In the genomic region with DNA sequence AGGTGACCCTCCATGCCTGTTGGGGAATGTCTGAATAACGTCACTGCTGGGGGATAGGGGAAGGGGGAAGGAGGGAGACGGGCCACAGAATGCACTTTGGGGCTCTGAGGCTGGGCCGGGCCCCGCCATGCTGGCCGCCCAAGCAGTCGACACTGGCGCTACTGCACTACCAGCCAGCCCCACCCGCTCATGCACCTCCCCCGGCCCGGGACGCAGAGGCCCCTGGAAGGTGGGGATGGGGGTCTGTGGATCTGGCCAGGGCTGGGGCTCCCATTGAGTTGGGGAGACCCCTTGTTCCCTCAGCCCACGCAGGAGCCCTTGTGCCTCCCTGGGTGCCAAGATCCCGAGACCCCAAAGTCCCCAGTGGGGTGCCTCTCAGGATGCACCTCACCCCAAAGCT, we compare ENCODE assay signal across 28 cellular contexts. TPM values are rescaled to one million over a fixed set of nuclear protein-coding genes. Genes with fewer than 3 reads are reported as not detected.
DNase-seq lines count a peak whose midpoint lies in the region; ATAC-seq, FAIRE-seq and TF ChIP-seq lines count a peak whose summit lies in the region.
"Had no signal": no experiment of that assay in that cellular context is flagged by ENCODE, and none has a peak within 500 bp of the region (broad histone marks: within the 10 kb centered on the region; RNA-seq: fewer than 3 reads in every experiment).

No MANE protein-coding gene starts in this region.

- ATAC-seq in HepG2: no peak
- ATAC-seq: left cardiac atrium, psoas muscle had no signal

- no peaks in the 10 kb centered on the region for H3K9me3 ChIP-seq in esophagus muscularis mucosa
- H3K9me3 ChIP-seq in stomach smooth muscle (ENCODE audit: control insufficient read depth in 2 of 2, low read length in 2 of 2): no peaks in the 10 kb centered on the region
- no peaks in the 10 kb centered on the region for H3K9me3 ChIP-seq in HepG2 (ENCODE audit: low read length)
- H3K9me3 ChIP-seq: esophagus squamous epithelium, psoas muscle, upper lobe of left lung had no signal

- peaks cover 39% of the 10 kb centered on the region for H3K36me3 Mint-ChIP-seq in activated CD4-positive, alpha-beta T cell treated with anti-CD3 and anti-CD28 coated beads, Interleukin-2, amount 10 ng/mL, durations not matched to agents 24 days and 14 days (ENCODE audit: low read depth)
- peaks cover 18% of the 10 kb centered on the region for H3K36me3 Mint-ChIP-seq in activated CD4-positive, alpha-beta T cell treated with anti-CD3 and anti-CD28 coated beads, Interleukin-2, amount 10 ng/mL, durations not matched to agents 7 days and 5 days (ENCODE audit: low read depth)
- H3K36me3 Mint-ChIP-seq: activated naive CD4-positive, alpha-beta T cell treated with anti-CD3 and anti-CD28 coated beads, Interleukin-2, amount 50 U/mL, for 24 hours had no signal

- H3K4me3 Mint-ChIP-seq in activated CD4-positive, alpha-beta T cell treated with anti-CD3 and anti-CD28 coated beads, Interleukin-2, amount 10 ng/mL, durations not matched to agents 24 days and 14 days: no peak overlapping the region
- no peak overlapping the region for H3K4me3 Mint-ChIP-seq in activated CD4-positive, alpha-beta T cell treated with anti-CD3 and anti-CD28 coated beads, Interleukin-2, amount 10 ng/mL, durations not matched to agents 7 days and 5 days
- H3K4me3 Mint-ChIP-seq: activated CD4-positive, alpha-beta T cell treated with anti-CD3 and anti-CD28 coated beads for 36 hours; activated naive CD4-positive, alpha-beta T cell treated with anti-CD3 and anti-CD28 coated beads, Interleukin-2, amount 50 U/mL, for 24 hours; CD14-positive monocyte; endodermal cell; memory B cell had no signal

- TF ChIP-seq CTCF in esophagus muscularis mucosa (IDR thresholded peaks at IDR 0.05) (no peak), HepG2 (CRISPR knock-in tag; IDR thresholded peaks at IDR 0.05) (no peak)

- intact Hi-C loops in activated CD4-positive, alpha-beta T cell treated with anti-CD3 and anti-CD28 coated beads, Interleukin-2, amount 10 ng/mL, durations not matched to agents 24 days and 14 days (cut with micrococcal nuclease): no loop called here
- intact Hi-C loops in esophagus muscularis mucosa (cut with DNase I): no loop called here
- intact Hi-C loops in HepG2 (cut with micrococcal nuclease; ENCODE audit: unreplicated experiment): no loop called here

- no peak for TF ChIP-seq POLR2A in esophagus muscularis mucosa (IDR thresholded peaks at IDR 0.05; ENCODE audit: low read depth)
- no peak for TF ChIP-seq POLR2A in HepG2 (IDR thresholded peaks at IDR 0.05; ENCODE audit: insufficient read depth in 1 of 2, low read depth in 2 of 2, low read length in 2 of 2)

- H3K27me3 Mint-ChIP-seq in activated CD4-positive, alpha-beta T cell treated with anti-CD3 and anti-CD28 coated beads, Interleukin-2, amount 10 ng/mL, durations not matched to agents 24 days and 14 days: no peaks in the 10 kb centered on the region
- no peaks in the 10 kb centered on the region for H3K27me3 Mint-ChIP-seq in activated CD4-positive, alpha-beta T cell treated with anti-CD3 and anti-CD28 coated beads, Interleukin-2, amount 10 ng/mL, durations not matched to agents 7 days and 5 days
- H3K27me3 Mint-ChIP-seq: activated CD4-positive, alpha-beta T cell treated with anti-CD3 and anti-CD28 coated beads for 36 hours; activated naive CD4-positive, alpha-beta T cell treated with anti-CD3 and anti-CD28 coated beads, Interleukin-2, amount 50 U/mL, for 24 hours; memory B cell had no signal

- peaks cover 3% of the 10 kb centered on the region; the same call in 1 of the 2 replicates for H4K20me1 ChIP-seq in HepG2 (ENCODE audit: insufficient read depth, low read length)

- in situ Hi-C loops in HepG2 (cut with HindIII; ENCODE audit: extremely low pct_ligation_motif_present, low pct_unique_long_range_greater_than_20kb): no loop called here

- H3K36me3 ChIP-seq in esophagus muscularis mucosa: peaks cover 66 to 98% (median 98%) of the 10 kb centered on the region in 4 donors
- H3K36me3 ChIP-seq in stomach smooth muscle (ENCODE audit: control insufficient read depth in 2 of 2, insufficient read depth in 2 of 2, low read length in 2 of 2): peaks cover 51 to 74% of the 10 kb centered on the region in 2 donors
- H3K36me3 ChIP-seq in HepG2 (replicated peaks in 1 of 2; ENCODE audit: control insufficient read depth in 1 of 2, insufficient read depth in 2 of 2, low read length in 2 of 2): peaks cover 20 to 43% of the 10 kb centered on the region in 2 experiments; a peak in 4 of 5 replicates

- POLR2A ChIA-PET in activated CD4-positive, alpha-beta T cell treated with anti-CD3 and anti-CD28 coated beads, Interleukin-2, amount 10 ng/mL, durations not matched to agents 7 days and 5 days (lab: Charles Lee): no interaction called here
- POLR2A ChIA-PET in HepG2 (lab: Yijun Ruan, JAX): interaction anchor here (1.0 kb wide), 1 partner anchor 17 kb away, joined by 3 read pairs; no protein-coding TSS in a partner anchor

- no peak for TF ChIP-seq RAD21 in HepG2 (CRISPR knock-in tag; IDR thresholded peaks at IDR 0.05)

- WGBS in esophagus muscularis mucosa: 80% methylated on average over 1 of the region's 13 CpGs
- 93% methylated on average over 5 of the region's 13 CpGs for WGBS in HepG2 (ENCODE audit: low lambda C conversion rate)

- no peaks in the 10 kb centered on the region for H3K9me3 Mint-ChIP-seq in activated CD4-positive, alpha-beta T cell treated with anti-CD3 and anti-CD28 coated beads, Interleukin-2, amount 10 ng/mL, durations not matched to agents 24 days and 14 days
- no peaks in the 10 kb centered on the region for H3K9me3 Mint-ChIP-seq in activated CD4-positive, alpha-beta T cell treated with anti-CD3 and anti-CD28 coated beads, Interleukin-2, amount 10 ng/mL, durations not matched to agents 7 days and 5 days
- H3K9me3 Mint-ChIP-seq: activated naive CD4-positive, alpha-beta T cell treated with anti-CD3 and anti-CD28 coated beads, Interleukin-2, amount 50 U/mL, for 24 hours; CD14-positive monocyte; memory B cell had no signal

- H3K9ac ChIP-seq in stomach smooth muscle (ENCODE audit: low read length in 2 of 2) (no peak overlapping the region), HepG2 (ENCODE audit: insufficient read depth, low read depth, low read length) (no peak overlapping the region)
- H3K9ac ChIP-seq: GM23248 had no signal

- no peaks in the 10 kb centered on the region for H3K79me2 ChIP-seq in HepG2 (ENCODE audit: insufficient read depth, low read length)

- FAIRE-seq in HepG2 (lab: Jason Lieb, UNC): no peak

- TF ChIP-seq EP300 in esophagus muscularis mucosa (IDR thresholded peaks at IDR 0.05) (no peak), HepG2 (IDR thresholded peaks at IDR 0.05; ENCODE audit: low read depth in 2 of 2, low read length in 2 of 2) (no peak), HepG2 (CRISPR knock-in tag; IDR thresholded peaks at IDR 0.05; ENCODE audit: borderline replicate concordance) (no peak)

- H3K27me3 ChIP-seq in esophagus muscularis mucosa: no peaks in the 10 kb centered on the region
- H3K27me3 ChIP-seq in stomach smooth muscle (ENCODE audit: control insufficient read depth in 1 of 2, insufficient read depth in 2 of 2, low read length in 2 of 2): peaks cover 0 to 3% of the 10 kb centered on the region in 2 donors
- no peaks in the 10 kb centered on the region for H3K27me3 ChIP-seq in HepG2 (ENCODE audit: control insufficient read depth in 1 of 2, insufficient read depth in 2 of 2, low read length in 2 of 2)
- H3K27me3 ChIP-seq: esophagus squamous epithelium, upper lobe of left lung had no signal

- H3K27ac ChIP-seq in esophagus muscularis mucosa (replicated peaks in 1 of 4) (peak overlapping the region; percentile 71 to 97 (median 96)), stomach smooth muscle (ENCODE audit: low read length) (peak overlapping the region; percentile 73), HepG2 (ENCODE audit: extremely low read length, insufficient read depth, low read length) (no peak overlapping the region)
- H3K27ac ChIP-seq: 22Rv1, GM23248, HL-60, psoas muscle, SK-N-MC had no signal

- no peak for DNase-seq in activated CD4-positive, alpha-beta T cell treated with anti-CD3 and anti-CD28 coated beads, Interleukin-2, amount 10 ng/mL, durations not matched to agents 24 days and 14 days
- no peak for DNase-seq in activated CD4-positive, alpha-beta T cell treated with anti-CD3 and anti-CD28 coated beads, Interleukin-2, amount 10 ng/mL, durations not matched to agents 7 days and 5 days
- peak; percentile 6 for DNase-seq in HK-2 (ENCODE audit: unreplicated experiment)
- DNase-seq in esophagus muscularis mucosa (ENCODE audit: extremely low spot score): no peak
- DNase-seq in HepG2 (ENCODE audit: low spot score): no peak
- DNase-seq in stimulated activated CD4-positive, alpha-beta T cell treated with anti-CD3 and anti-CD28 coated beads, Interleukin-4, amount 100 ng/mL, for 1 hour: no peak
- no peak for DNase-seq in inferior parietal cortex (ENCODE audit: extremely low spot score)
- DNase-seq: activated CD4-positive, alpha-beta T cell treated with anti-CD3 and anti-CD28 coated beads for 36 hours; aorta; endodermal cell; esophagus squamous epithelium; foreskin melanocyte; GM23248; Karpas-422; left cardiac atrium; NCI-H1436; NCI-H2081 treated with DMSO at 0.1 percent for 48 hours; NCI-H774; psoas muscle; RPMI8226 had no signal

- no peak overlapping the region for H2AFZ ChIP-seq in HepG2 (ENCODE audit: low read length)
- H2AFZ ChIP-seq: GM23248 had no signal

- H3K4me1 ChIP-seq in esophagus muscularis mucosa: peaks cover 3 to 61% (median 51%) of the 10 kb centered on the region in 4 donors
- peaks cover 45% of the 10 kb centered on the region for H3K4me1 ChIP-seq in stomach smooth muscle (ENCODE audit: control insufficient read depth, insufficient read depth, low read length)
- peaks cover 18% of the 10 kb centered on the region for H3K4me1 ChIP-seq in HepG2 (ENCODE audit: insufficient read depth, low read length)
- H3K4me1 ChIP-seq: psoas muscle had no signal

- H3K4me1 Mint-ChIP-seq in activated CD4-positive, alpha-beta T cell treated with anti-CD3 and anti-CD28 coated beads, Interleukin-2, amount 10 ng/mL, durations not matched to agents 24 days and 14 days: peaks cover 10% of the 10 kb centered on the region
- H3K4me1 Mint-ChIP-seq in activated CD4-positive, alpha-beta T cell treated with anti-CD3 and anti-CD28 coated beads, Interleukin-2, amount 10 ng/mL, durations not matched to agents 7 days and 5 days: peaks cover 45% of the 10 kb centered on the region
- H3K4me1 Mint-ChIP-seq: CD14-positive monocyte, endodermal cell had no signal

- no peak overlapping the region for H3K4me2 ChIP-seq in HepG2 (ENCODE audit: low read depth, low read length)

- peak overlapping the region; percentile 11 for H3K27ac Mint-ChIP-seq in activated CD4-positive, alpha-beta T cell treated with anti-CD3 and anti-CD28 coated beads, Interleukin-2, amount 10 ng/mL, durations not matched to agents 24 days and 14 days
- H3K27ac Mint-ChIP-seq in activated CD4-positive, alpha-beta T cell treated with anti-CD3 and anti-CD28 coated beads, Interleukin-2, amount 10 ng/mL, durations not matched to agents 7 days and 5 days: no peak overlapping the region
- H3K27ac Mint-ChIP-seq: activated CD4-positive, alpha-beta T cell treated with anti-CD3 and anti-CD28 coated beads for 36 hours; activated naive CD4-positive, alpha-beta T cell treated with anti-CD3 and anti-CD28 coated beads, Interleukin-2, amount 50 U/mL, for 24 hours; endodermal cell; memory B cell had no signal

- CTCF ChIA-PET in activated CD4-positive, alpha-beta T cell treated with anti-CD3 and anti-CD28 coated beads, Interleukin-2, amount 10 ng/mL, durations not matched to agents 7 days and 5 days (lab: Charles Lee): no interaction called here
- CTCF ChIA-PET in HepG2 (lab: Yijun Ruan, JAX; ENCODE audit: low intra/inter-chr PET ratio, low total read pairs): no interaction called here

- BruUV-seq in HepG2 (replicated peaks; lab: Mats Ljungman, UMichigan): no TSS peak

- H3K4me3 ChIP-seq in esophagus muscularis mucosa (no peak overlapping the region), stomach smooth muscle (ENCODE audit: low read length in 2 of 2) (no peak overlapping the region), HepG2 (replicated peaks in 1 of 3; ENCODE audit: insufficient read depth in 1 of 3, low read depth in 2 of 3, low read length in 3 of 3) (no peak overlapping the region)
- H3K4me3 ChIP-seq: esophagus squamous epithelium, GM23248, psoas muscle, SK-N-MC, upper lobe of left lung had no signal

RNA-seq across cellular contexts. Expression of a gene that starts 17.8 kb away (rescaled TPM):
- 824 and 840 TPM in 2 replicates for total RNA-seq in activated CD4-positive, alpha-beta T cell treated with anti-CD3 and anti-CD28 coated beads, Interleukin-2, amount 10 ng/mL, durations not matched to agents 24 days and 14 days
- 1,000 to 10,000 TPM; 1,440 to 1,524 TPM for total RNA-seq in activated CD4-positive, alpha-beta T cell treated with anti-CD3 and anti-CD28 coated beads, Interleukin-2, amount 10 ng/mL, durations not matched to agents 7 days and 5 days
- total RNA-seq in esophagus muscularis mucosa (over 10,000 TPM in 3 of 4 donors, 1,000 to 10,000 TPM in 1; 8,941 to 16,544 (median 12,362) TPM), HepG2 (2016; rRNA removed; fragmentation: Illumina TruSeq; extraction: Trizol) (119 and 174 TPM in 2 replicates)
- 13.2 and 13.4 TPM in 2 replicates for total RNA-seq in HepG2 (2016; cell fraction: cytosol; rRNA removed; fragmentation: Illumina TruSeq; extraction: Trizol; ENCODE audit: low read depth)
- total RNA-seq in HepG2 (2016; cell fraction: insoluble cytoplasmic fraction; rRNA removed; fragmentation: Illumina TruSeq; extraction: Trizol): 90.0 and 191 TPM in 2 replicates
- total RNA-seq in HepG2 (2016; cell fraction: membrane; rRNA removed; fragmentation: Illumina TruSeq; extraction: Trizol): 36.3 and 36.5 TPM in 2 replicates
- total RNA-seq in HepG2 (2016; cell fraction: nucleus; rRNA removed; fragmentation: Illumina TruSeq; extraction: Trizol): 184 and 199 TPM in 2 replicates
- 83.4 and 117 TPM in 2 replicates for polyA plus RNA-seq in HepG2 (2011; rRNA removed)
- polyA plus RNA-seq in HepG2 (2011; cell fraction: cytosol; rRNA removed): 51.4 and 75.1 TPM in 2 replicates
- 546 and 648 TPM in 2 replicates for polyA plus RNA-seq in HepG2 (2011; cell fraction: nucleus; rRNA removed)
- 102 and 157 TPM in 2 replicates for polyA plus RNA-seq in HepG2 (2012)
- polyA plus RNA-seq in HepG2 (2016; cell fraction: cytosol; fragmentation: Illumina TruSeq; extraction: Trizol; ENCODE audit: low read depth): 12.4 and 15.1 TPM in 2 replicates
- polyA plus RNA-seq in HepG2 (2016; cell fraction: insoluble cytoplasmic fraction; fragmentation: Illumina TruSeq; extraction: Trizol; ENCODE audit: low read depth): 93.9 and 131 TPM in 2 replicates
- polyA plus RNA-seq in HepG2 (2016; cell fraction: membrane; fragmentation: Illumina TruSeq; extraction: Trizol; ENCODE audit: low read depth): 22.9 and 27.1 TPM in 2 replicates
- polyA plus RNA-seq in HepG2 (2016; cell fraction: nucleus; fragmentation: Illumina TruSeq; extraction: Trizol; ENCODE audit: insufficient read depth, low read depth): 309 and 326 TPM in 2 replicates
- polyA minus RNA-seq in HepG2 (2011; rRNA and poly(A)+ RNA removed; ENCODE audit: low replicate concordance): 637 and 802 TPM in 2 replicates
- polyA minus RNA-seq in HepG2 (2011; cell fraction: cytosol; rRNA and poly(A)+ RNA removed): 304 and 314 TPM in 2 replicates
- 230 and 260 TPM in 2 replicates for polyA minus RNA-seq in HepG2 (2011; cell fraction: nucleus; rRNA and poly(A)+ RNA removed)

RNA-seq across cellular contexts. Expression of a gene that starts 22.5 kb away (rescaled TPM):
- 91.7 and 92.8 TPM in 2 replicates for total RNA-seq in activated CD4-positive, alpha-beta T cell treated with anti-CD3 and anti-CD28 coated beads, Interleukin-2, amount 10 ng/mL, durations not matched to agents 24 days and 14 days
- total RNA-seq in activated CD4-positive, alpha-beta T cell treated with anti-CD3 and anti-CD28 coated beads, Interleukin-2, amount 10 ng/mL, durations not matched to agents 7 days and 5 days: 10 to 100 TPM; 52.1 to 59.9 TPM
- total RNA-seq in esophagus muscularis mucosa (10 to 100 TPM; 37.0 to 64.7 (median 57.7) TPM), HepG2 (2016; rRNA removed; fragmentation: Illumina TruSeq; extraction: Trizol) (10.4 and 14.5 TPM in 2 replicates)
- 23.2 and 32.8 TPM in 2 replicates for total RNA-seq in HepG2 (2016; cell fraction: cytosol; rRNA removed; fragmentation: Illumina TruSeq; extraction: Trizol; ENCODE audit: low read depth)
- total RNA-seq in HepG2 (2016; cell fraction: insoluble cytoplasmic fraction; rRNA removed; fragmentation: Illumina TruSeq; extraction: Trizol): 8.8 and 14.4 TPM in 2 replicates
- 27.8 and 36.0 TPM in 2 replicates for total RNA-seq in HepG2 (2016; cell fraction: membrane; rRNA removed; fragmentation: Illumina TruSeq; extraction: Trizol)
- 9.2 and 9.7 TPM in 2 replicates for total RNA-seq in HepG2 (2016; cell fraction: nucleus; rRNA removed; fragmentation: Illumina TruSeq; extraction: Trizol)
- polyA plus RNA-seq in HepG2 (2011; rRNA removed): 14.9 and 19.1 TPM in 2 replicates
- 16.0 and 18.2 TPM in 2 replicates for polyA plus RNA-seq in HepG2 (2011; cell fraction: cytosol; rRNA removed)
- 49.8 and 50.2 TPM in 2 replicates for polyA plus RNA-seq in HepG2 (2011; cell fraction: nucleus; rRNA removed)
- polyA plus RNA-seq in HepG2 (2012): 17.5 and 18.8 TPM in 2 replicates
- 74.7 and 108 TPM in 2 replicates for polyA plus RNA-seq in HepG2 (2016; cell fraction: cytosol; fragmentation: Illumina TruSeq; extraction: Trizol; ENCODE audit: low read depth)
- polyA plus RNA-seq in HepG2 (2016; cell fraction: insoluble cytoplasmic fraction; fragmentation: Illumina TruSeq; extraction: Trizol; ENCODE audit: low read depth): 25.4 and 35.1 TPM in 2 replicates
- polyA plus RNA-seq in HepG2 (2016; cell fraction: membrane; fragmentation: Illumina TruSeq; extraction: Trizol; ENCODE audit: low read depth): 69.7 and 96.5 TPM in 2 replicates
- 38.7 and 39.0 TPM in 2 replicates for polyA plus RNA-seq in HepG2 (2016; cell fraction: nucleus; fragmentation: Illumina TruSeq; extraction: Trizol; ENCODE audit: insufficient read depth, low read depth)
- polyA minus RNA-seq in HepG2 (2011; rRNA and poly(A)+ RNA removed; ENCODE audit: low replicate concordance): 13.3 and 53.4 TPM in 2 replicates
- polyA minus RNA-seq in HepG2 (2011; cell fraction: cytosol; rRNA and poly(A)+ RNA removed): 9.3 and 9.9 TPM in 2 replicates
- 6.2 and 7.2 TPM in 2 replicates for polyA minus RNA-seq in HepG2 (2011; cell fraction: nucleus; rRNA and poly(A)+ RNA removed)

RNA-seq across cellular contexts. Expression of a gene that starts 41.6 kb away (rescaled TPM):
- 2,338 and 2,364 TPM in 2 replicates for total RNA-seq in activated CD4-positive, alpha-beta T cell treated with anti-CD3 and anti-CD28 coated beads, Interleukin-2, amount 10 ng/mL, durations not matched to agents 24 days and 14 days
- total RNA-seq in activated CD4-positive, alpha-beta T cell treated with anti-CD3 and anti-CD28 coated beads, Interleukin-2, amount 10 ng/mL, durations not matched to agents 7 days and 5 days: 1,000 to 10,000 TPM; 1,884 to 2,727 TPM
- total RNA-seq in esophagus muscularis mucosa (1,000 to 10,000 TPM; 2,150 to 7,554 (median 4,519) TPM), HepG2 (2016; rRNA removed; fragmentation: Illumina TruSeq; extraction: Trizol) (2,381 and 2,883 TPM in 2 replicates)
- total RNA-seq in HepG2 (2016; cell fraction: cytosol; rRNA removed; fragmentation: Illumina TruSeq; extraction: Trizol; ENCODE audit: low read depth): 2,845 and 3,163 TPM in 2 replicates
- 2,364 and 2,968 TPM in 2 replicates for total RNA-seq in HepG2 (2016; cell fraction: insoluble cytoplasmic fraction; rRNA removed; fragmentation: Illumina TruSeq; extraction: Trizol)
- 6,021 and 6,074 TPM in 2 replicates for total RNA-seq in HepG2 (2016; cell fraction: membrane; rRNA removed; fragmentation: Illumina TruSeq; extraction: Trizol)
- total RNA-seq in HepG2 (2016; cell fraction: nucleus; rRNA removed; fragmentation: Illumina TruSeq; extraction: Trizol): 936 and 1,040 TPM in 2 replicates
- 4,713 and 5,167 TPM in 2 replicates for polyA plus RNA-seq in HepG2 (2011; rRNA removed)
- 7,297 and 8,438 TPM in 2 replicates for polyA plus RNA-seq in HepG2 (2011; cell fraction: cytosol; rRNA removed)
- polyA plus RNA-seq in HepG2 (2011; cell fraction: nucleus; rRNA removed): 1,715 and 1,756 TPM in 2 replicates
- 3,170 and 4,590 TPM in 2 replicates for polyA plus RNA-seq in HepG2 (2012)
- 5,111 and 5,676 TPM in 2 replicates for polyA plus RNA-seq in HepG2 (2016; cell fraction: cytosol; fragmentation: Illumina TruSeq; extraction: Trizol; ENCODE audit: low read depth)
- 3,496 and 3,549 TPM in 2 replicates for polyA plus RNA-seq in HepG2 (2016; cell fraction: insoluble cytoplasmic fraction; fragmentation: Illumina TruSeq; extraction: Trizol; ENCODE audit: low read depth)
- 7,184 and 7,370 TPM in 2 replicates for polyA plus RNA-seq in HepG2 (2016; cell fraction: membrane; fragmentation: Illumina TruSeq; extraction: Trizol; ENCODE audit: low read depth)
- polyA plus RNA-seq in HepG2 (2016; cell fraction: nucleus; fragmentation: Illumina TruSeq; extraction: Trizol; ENCODE audit: insufficient read depth, low read depth): 1,977 and 1,989 TPM in 2 replicates
- 1,812 and 2,162 TPM in 2 replicates for polyA minus RNA-seq in HepG2 (2011; rRNA and poly(A)+ RNA removed; ENCODE audit: low replicate concordance)
- 929 and 970 TPM in 2 replicates for polyA minus RNA-seq in HepG2 (2011; cell fraction: cytosol; rRNA and poly(A)+ RNA removed)
- 272 and 332 TPM in 2 replicates for polyA minus RNA-seq in HepG2 (2011; cell fraction: nucleus; rRNA and poly(A)+ RNA removed)

RNA-seq across cellular contexts. Expression of a gene that starts 52.5 kb away (rescaled TPM):
- total RNA-seq in activated CD4-positive, alpha-beta T cell treated with anti-CD3 and anti-CD28 coated beads, Interleukin-2, amount 10 ng/mL, durations not matched to agents 24 days and 14 days: 13.5 and 13.8 TPM in 2 replicates
- 10 to 100 TPM; 21.8 to 24.3 TPM for total RNA-seq in activated CD4-positive, alpha-beta T cell treated with anti-CD3 and anti-CD28 coated beads, Interleukin-2, amount 10 ng/mL, durations not matched to agents 7 days and 5 days
- total RNA-seq in esophagus muscularis mucosa (10 to 100 TPM; 19.9 to 24.3 (median 22.6) TPM), HepG2 (2016; rRNA removed; fragmentation: Illumina TruSeq; extraction: Trizol) (4.6 and 4.7 TPM in 2 replicates)
- 3.2 and 3.4 TPM in 2 replicates for total RNA-seq in HepG2 (2016; cell fraction: cytosol; rRNA removed; fragmentation: Illumina TruSeq; extraction: Trizol; ENCODE audit: low read depth)
- total RNA-seq in HepG2 (2016; cell fraction: insoluble cytoplasmic fraction; rRNA removed; fragmentation: Illumina TruSeq; extraction: Trizol): 3.9 and 5.0 TPM in 2 replicates
- total RNA-seq in HepG2 (2016; cell fraction: membrane; rRNA removed; fragmentation: Illumina TruSeq; extraction: Trizol): 8.0 and 8.2 TPM in 2 replicates
- 5.1 and 5.8 TPM in 2 replicates for total RNA-seq in HepG2 (2016; cell fraction: nucleus; rRNA removed; fragmentation: Illumina TruSeq; extraction: Trizol)
- polyA plus RNA-seq in HepG2 (2011; rRNA removed): 12.3 and 16.5 TPM in 2 replicates
- 13.3 and 15.2 TPM in 2 replicates for polyA plus RNA-seq in HepG2 (2011; cell fraction: cytosol; rRNA removed)
- polyA plus RNA-seq in HepG2 (2011; cell fraction: nucleus; rRNA removed): 17.5 and 18.0 TPM in 2 replicates
- polyA plus RNA-seq in HepG2 (2012): 8.0 and 11.7 TPM in 2 replicates
- 4.0 and 4.8 TPM in 2 replicates for polyA plus RNA-seq in HepG2 (2016; cell fraction: cytosol; fragmentation: Illumina TruSeq; extraction: Trizol; ENCODE audit: low read depth)
- 4.8 and 4.9 TPM in 2 replicates for polyA plus RNA-seq in HepG2 (2016; cell fraction: insoluble cytoplasmic fraction; fragmentation: Illumina TruSeq; extraction: Trizol; ENCODE audit: low read depth)
- polyA plus RNA-seq in HepG2 (2016; cell fraction: membrane; fragmentation: Illumina TruSeq; extraction: Trizol; ENCODE audit: low read depth): 9.1 and 9.5 TPM in 2 replicates
- polyA plus RNA-seq in HepG2 (2016; cell fraction: nucleus; fragmentation: Illumina TruSeq; extraction: Trizol; ENCODE audit: insufficient read depth, low read depth): 5.5 and 8.8 TPM in 2 replicates
- 24.1 and 42.4 TPM in 2 replicates for polyA minus RNA-seq in HepG2 (2011; rRNA and poly(A)+ RNA removed; ENCODE audit: low replicate concordance)
- polyA minus RNA-seq in HepG2 (2011; cell fraction: cytosol; rRNA and poly(A)+ RNA removed): 5.9 and 6.7 TPM in 2 replicates
- polyA minus RNA-seq in HepG2 (2011; cell fraction: nucleus; rRNA and poly(A)+ RNA removed): 4.2 and 5.0 TPM in 2 replicates

RNA-seq across cellular contexts. Expression of a gene that starts 54.7 kb away (rescaled TPM):
- 65.5 and 66.0 TPM in 2 replicates for total RNA-seq in activated CD4-positive, alpha-beta T cell treated with anti-CD3 and anti-CD28 coated beads, Interleukin-2, amount 10 ng/mL, durations not matched to agents 24 days and 14 days
- total RNA-seq in activated CD4-positive, alpha-beta T cell treated with anti-CD3 and anti-CD28 coated beads, Interleukin-2, amount 10 ng/mL, durations not matched to agents 7 days and 5 days: 100 to 1,000 TPM in 1 of 2 experiments, 10 to 100 TPM in 1; 86.6 to 104 TPM
- total RNA-seq in esophagus muscularis mucosa (10 to 100 TPM; 18.6 to 43.6 (median 32.5) TPM), HepG2 (2016; rRNA removed; fragmentation: Illumina TruSeq; extraction: Trizol) (6.3 and 16.8 TPM in 2 replicates)
- 5.9 and 8.5 TPM in 2 replicates for total RNA-seq in HepG2 (2016; cell fraction: cytosol; rRNA removed; fragmentation: Illumina TruSeq; extraction: Trizol; ENCODE audit: low read depth)
- total RNA-seq in HepG2 (2016; cell fraction: insoluble cytoplasmic fraction; rRNA removed; fragmentation: Illumina TruSeq; extraction: Trizol): 4.8 and 17.3 TPM in 2 replicates
- total RNA-seq in HepG2 (2016; cell fraction: membrane; rRNA removed; fragmentation: Illumina TruSeq; extraction: Trizol): 5.5 and 6.3 TPM in 2 replicates
- total RNA-seq in HepG2 (2016; cell fraction: nucleus; rRNA removed; fragmentation: Illumina TruSeq; extraction: Trizol): 17.9 and 26.2 TPM in 2 replicates
- 27.9 and 30.9 TPM in 2 replicates for polyA plus RNA-seq in HepG2 (2011; rRNA removed)
- polyA plus RNA-seq in HepG2 (2011; cell fraction: cytosol; rRNA removed): 8.7 and 11.6 TPM in 2 replicates
- polyA plus RNA-seq in HepG2 (2011; cell fraction: nucleus; rRNA removed): 281 and 287 TPM in 2 replicates
- polyA plus RNA-seq in HepG2 (2012): 16.8 and 21.1 TPM in 2 replicates
- 2.5 and 2.9 TPM in 2 replicates for polyA plus RNA-seq in HepG2 (2016; cell fraction: cytosol; fragmentation: Illumina TruSeq; extraction: Trizol; ENCODE audit: low read depth)
- polyA plus RNA-seq in HepG2 (2016; cell fraction: insoluble cytoplasmic fraction; fragmentation: Illumina TruSeq; extraction: Trizol; ENCODE audit: low read depth): 5.3 and 7.9 TPM in 2 replicates
- polyA plus RNA-seq in HepG2 (2016; cell fraction: membrane; fragmentation: Illumina TruSeq; extraction: Trizol; ENCODE audit: low read depth): 4.2 and 4.6 TPM in 2 replicates
- 70.8 TPM in 2 replicates for polyA plus RNA-seq in HepG2 (2016; cell fraction: nucleus; fragmentation: Illumina TruSeq; extraction: Trizol; ENCODE audit: insufficient read depth, low read depth)
- polyA minus RNA-seq in HepG2 (2011; rRNA and poly(A)+ RNA removed; ENCODE audit: low replicate concordance): 16.6 and 35.2 TPM in 2 replicates
- polyA minus RNA-seq in HepG2 (2011; cell fraction: cytosol; rRNA and poly(A)+ RNA removed): 7.0 and 7.2 TPM in 2 replicates
- polyA minus RNA-seq in HepG2 (2011; cell fraction: nucleus; rRNA and poly(A)+ RNA removed): 23.2 and 28.2 TPM in 2 replicates

Comparison
In these comparisons a context has a peak if more than half of its experiments do, and no peak if none do; other contexts are left out.
1. RNA of a gene that starts 17.8 kb away (total RNA-seq): 8,941 to 16,544 TPM in esophagus muscularis mucosa; 1,440 to 1,524 TPM in activated CD4-positive, alpha-beta T cell treated with anti-CD3 and anti-CD28 coated beads, Interleukin-2, amount 10 ng/mL, durations not matched to agents 7 days and 5 days, 824 to 840 TPM in activated CD4-positive, alpha-beta T cell treated with anti-CD3 and anti-CD28 coated beads, Interleukin-2, amount 10 ng/mL, durations not matched to agents 24 days and 14 days and 13.2 to 199 TPM in HepG2; every median in the first group is over 4 times any median in the second.